21 cellular contexts compared by ENCODE assay signal in genomic region chr21:46598563-46599250, GRCh38. TPM values are rescaled to one million over a fixed set of nuclear protein-coding genes. Genes with fewer than 3 reads are reported as not detected.
A peak's percentile ranks its signal among the peaks of the same experiment; 100 is the strongest.
DNase-seq lines count a peak whose midpoint lies in the region; ATAC-seq, FAIRE-seq and TF ChIP-seq lines count a peak whose summit lies in the region.
"Had no signal": no experiment of that assay in that cellular context is flagged by ENCODE, and none has a peak within 500 bp of the region (broad histone marks: within the 10 kb centered on the region; RNA-seq: fewer than 3 reads in every experiment).

No MANE protein-coding gene starts in this region.

- H3K4me1 ChIP-seq in HepG2 (ENCODE audit: insufficient read depth, low read length) (peaks cover 55% of the 10 kb centered on the region), right lobe of liver (no peaks in the 10 kb centered on the region), aorta (ENCODE audit: control insufficient read depth in 1 of 2, insufficient read depth in 2 of 2, low read length in 2 of 2) (no peaks in the 10 kb centered on the region), pancreas (no peaks in the 10 kb centered on the region)

- H3K9me3 ChIP-seq in HepG2 (ENCODE audit: low read length) (peaks cover 11% of the 10 kb centered on the region; the same call in 1 of the 2 replicates), right lobe of liver (no peaks in the 10 kb centered on the region), aorta (ENCODE audit: control insufficient read depth, low read length) (no peaks in the 10 kb centered on the region), pancreas (no peaks in the 10 kb centered on the region)

- BruUV-seq in HepG2 (replicated peaks; lab: Mats Ljungman, UMichigan) = no TSS peak

- H3K4me2 ChIP-seq in HepG2 (ENCODE audit: low read depth, low read length) = peak overlapping the region; percentile 56

- intact Hi-C loops in HepG2 (cut with micrococcal nuclease; ENCODE audit: unreplicated experiment) = no loop called here
- intact Hi-C loops in right lobe of liver (cut with DNase I) = no loop called here
- intact Hi-C loops in aorta (cut with DNase I) = no loop called here
- intact Hi-C loops in pancreas (cut with DNase I) = no loop called here

- POLR2A ChIA-PET in HepG2 (lab: Yijun Ruan, JAX) = interaction anchor here (1.0 to 2.1 kb wide), 3 partner anchors 9 to 37 kb away, joined by 3 to 6 read pairs (median 4); partner anchors contain the start of gene PRMT2

- TF ChIP-seq POLR2A in HepG2 (IDR thresholded peaks at IDR 0.05; ENCODE audit: insufficient read depth in 1 of 2, low read depth in 2 of 2, low read length in 2 of 2) = no peak
- TF ChIP-seq POLR2A in right lobe of liver (IDR thresholded peaks at IDR 0.05) = no peak

- H3K27me3 Mint-ChIP-seq in endothelial cell (ENCODE audit: unreplicated experiment) = peaks cover 7% of the 10 kb centered on the region
- H3K27me3 Mint-ChIP-seq in nephron (ENCODE audit: low read depth) = peaks cover 3% of the 10 kb centered on the region
- H3K27me3 Mint-ChIP-seq: CD4-positive, alpha-beta memory T cell; stimulated activated naive CD8-positive, alpha-beta T cell treated with anti-CD3 and anti-CD28 coated beads, Interleukin-15, amount 100 ng/mL, for 72 hours had no signal

- in situ Hi-C loops in HepG2 (cut with HindIII; ENCODE audit: extremely low pct_ligation_motif_present, low pct_unique_long_range_greater_than_20kb) = no loop called here

- TF ChIP-seq EP300 in HepG2 (IDR thresholded peaks at IDR 0.05; ENCODE audit: low read depth in 2 of 2, low read length in 2 of 2) = no peak
- TF ChIP-seq EP300 in HepG2 (CRISPR knock-in tag; IDR thresholded peaks at IDR 0.05; ENCODE audit: borderline replicate concordance) = no peak

- ATAC-seq in HepG2 (peak; percentile 13; the same call in 2 of the 3 replicates), right lobe of liver (no peak), aorta (ENCODE audit: low FRiP score) (no peak), GM19395 (IDR thresholded peaks at IDR 0.05; ENCODE audit: unreplicated experiment) (no peak), pancreas (no peak)
- ATAC-seq: stimulated activated naive CD8-positive, alpha-beta T cell treated with anti-CD3 and anti-CD28 coated beads, Interleukin-15, amount 100 ng/mL, for 72 hours had no signal

- 78% methylated on average over 31 of the region's 32 CpGs for WGBS in HepG2 (ENCODE audit: low lambda C conversion rate)
- 74% methylated on average over 12 of the region's 32 CpGs for WGBS in right lobe of liver (ENCODE audit: insufficient coverage, low coverage, low lambda C conversion rate, missing lambda C conversion rate)
- 71 to 77% methylated on average over 32 of the region's 32 CpGs for WGBS in aorta, 2 donors
- 86 to 89% methylated on average over 32 of the region's 32 CpGs for WGBS in pancreas, 2 donors

- H3K9ac ChIP-seq in HepG2 (ENCODE audit: insufficient read depth, low read depth, low read length) = no peak overlapping the region; the same call in 1 of the 2 replicates

- no peak for TF ChIP-seq CTCF in HepG2 (CRISPR knock-in tag; IDR thresholded peaks at IDR 0.05)
- no peak for TF ChIP-seq CTCF in right lobe of liver (IDR thresholded peaks at IDR 0.05)
- TF ChIP-seq CTCF in endothelial cell (IDR thresholded peaks at IDR 0.05; ENCODE audit: unreplicated experiment) = no peak
- no peak for TF ChIP-seq CTCF in nephron (IDR thresholded peaks at IDR 0.05; ENCODE audit: unreplicated experiment in 3 of 3)
- TF ChIP-seq CTCF in pancreas (IDR thresholded peaks at IDR 0.05) = no peak

- no peaks in the 10 kb centered on the region for H4K20me1 ChIP-seq in HepG2 (ENCODE audit: insufficient read depth, low read length)

- no peaks in the 10 kb centered on the region for H3K36me3 ChIP-seq in HepG2 (replicated peaks in 1 of 2; ENCODE audit: control insufficient read depth in 1 of 2, insufficient read depth in 2 of 2, low read length in 2 of 2)
- no peaks in the 10 kb centered on the region for H3K36me3 ChIP-seq in right lobe of liver
- no peaks in the 10 kb centered on the region for H3K36me3 ChIP-seq in aorta (ENCODE audit: control insufficient read depth in 1 of 2, insufficient read depth in 2 of 2, low read length in 1 of 2)
- no peaks in the 10 kb centered on the region for H3K36me3 ChIP-seq in pancreas

- FAIRE-seq in HepG2 (lab: Jason Lieb, UNC) (no peak), pancreas (lab: Jason Lieb, UNC) (no peak)
- FAIRE-seq: GM18507 had no signal

- peak overlapping the region; percentile 93 for H3K27ac Mint-ChIP-seq in endothelial cell (ENCODE audit: unreplicated experiment)
- H3K27ac Mint-ChIP-seq in nephron = peak overlapping the region; percentile 45 to 89 (median 70)
- H3K27ac Mint-ChIP-seq: CD4-positive, alpha-beta memory T cell had no signal

- H3K27ac ChIP-seq in HepG2 (ENCODE audit: extremely low read length, insufficient read depth, low read length) = no peak overlapping the region
- H3K27ac ChIP-seq in right lobe of liver = no peak overlapping the region
- no peak overlapping the region for H3K27ac ChIP-seq in aorta (ENCODE audit: low read depth in 1 of 2, low read length in 2 of 2)
- H3K27ac ChIP-seq in pancreas = no peak overlapping the region
- H3K27ac ChIP-seq: RWPE1 had no signal

- CTCF ChIA-PET in HepG2 (lab: Yijun Ruan, JAX; ENCODE audit: low intra/inter-chr PET ratio, low total read pairs) = no interaction called here

- TF ChIP-seq RAD21 in HepG2 (CRISPR knock-in tag; IDR thresholded peaks at IDR 0.05) = no peak

- H2AFZ ChIP-seq in HepG2 (ENCODE audit: low read length) = no peak overlapping the region

- H3K79me2 ChIP-seq in HepG2 (ENCODE audit: insufficient read depth, low read length) = no peaks in the 10 kb centered on the region

- H3K4me1 Mint-ChIP-seq in endothelial cell (ENCODE audit: unreplicated experiment) (peaks cover 16% of the 10 kb centered on the region), nephron (peaks cover 31% of the 10 kb centered on the region)

- peaks cover 15% of the 10 kb centered on the region for H3K36me3 Mint-ChIP-seq in endothelial cell (ENCODE audit: low read depth, unreplicated experiment)
- no peaks in the 10 kb centered on the region for H3K36me3 Mint-ChIP-seq in nephron (ENCODE audit: low read depth)

- H3K4me3 ChIP-seq in HepG2 (replicated peaks in 1 of 3; ENCODE audit: insufficient read depth in 1 of 3, low read depth in 2 of 3, low read length in 3 of 3) (peak overlapping the region in 1 of 3 experiments; percentile 9; a peak in 2 of 6 replicates), right lobe of liver (no peak overlapping the region), aorta (ENCODE audit: low read length in 2 of 2) (no peak overlapping the region), pancreas (no peak overlapping the region)

- H3K9me3 Mint-ChIP-seq in endothelial cell (ENCODE audit: unreplicated experiment) = peaks cover 6% of the 10 kb centered on the region
- H3K9me3 Mint-ChIP-seq in nephron = peaks cover 10% of the 10 kb centered on the region

- H3K4me3 Mint-ChIP-seq in endothelial cell (ENCODE audit: unreplicated experiment) (no peak overlapping the region), nephron (no peak overlapping the region)
- H3K4me3 Mint-ChIP-seq: CD4-positive, alpha-beta memory T cell; nephron progenitor cell; stimulated activated naive CD8-positive, alpha-beta T cell treated with anti-CD3 and anti-CD28 coated beads, Interleukin-15, amount 100 ng/mL, for 72 hours had no signal

- H3K27me3 ChIP-seq in HepG2 (ENCODE audit: control insufficient read depth in 1 of 2, insufficient read depth in 2 of 2, low read length in 2 of 2) (peaks cover 0 to 5% of the 10 kb centered on the region in 2 experiments; a peak in 1 of 5 replicates), right lobe of liver (no peaks in the 10 kb centered on the region), aorta (ENCODE audit: control insufficient read depth in 1 of 2, insufficient read depth in 2 of 2, low read length in 1 of 2) (no peaks in the 10 kb centered on the region), pancreas (no peaks in the 10 kb centered on the region)

- no peak for DNase-seq in HepG2 (ENCODE audit: low spot score)
- no peak for DNase-seq in right lobe of liver
- DNase-seq in endothelial cell (ENCODE audit: low spot score) = no peak
- peak; percentile 37 to 67 for DNase-seq in aorta
- no peak for DNase-seq in NOMO-1 treated with dmso at 0.1 percent for 144 hours (lab: John Stamatoyannopoulos, UW; ENCODE audit: unreplicated experiment)
- DNase-seq in pancreas = no peak
- DNase-seq: activated CD4-positive, alpha-beta T cell treated with anti-CD3 and anti-CD28 coated beads, Interleukin-2, amount 50 U/mL, for 1 hour; CD4-positive, alpha-beta memory T cell; cortex of kidney; DND-41; erythroblast; NCI-H1694 treated with DMSO at 0.1 percent for 48 hours; NCI-H345; nephron progenitor cell; stimulated activated naive CD8-positive, alpha-beta T cell treated with anti-CD3 and anti-CD28 coated beads, Interleukin-15, amount 100 ng/mL, for 72 hours had no signal

RNA-seq across cellular contexts. Expression of gene S100B, which starts 6.2 kb away (rescaled TPM):
- not detected in 2 replicates for total RNA-seq in HepG2 (2016; rRNA removed; fragmentation: Illumina TruSeq; extraction: Trizol)
- 0.26 TPM in 1 of 2 replicates, not detected in the other for total RNA-seq in HepG2 (2016; cell fraction: cytosol; rRNA removed; fragmentation: Illumina TruSeq; extraction: Trizol; ENCODE audit: low read depth)
- not detected in 2 replicates for total RNA-seq in HepG2 (2016; cell fraction: insoluble cytoplasmic fraction; rRNA removed; fragmentation: Illumina TruSeq; extraction: Trizol)
- total RNA-seq in HepG2 (2016; cell fraction: membrane; rRNA removed; fragmentation: Illumina TruSeq; extraction: Trizol) = not detected in 2 replicates
- total RNA-seq in HepG2 (2016; cell fraction: nucleus; rRNA removed; fragmentation: Illumina TruSeq; extraction: Trizol) = not detected in 2 replicates
- polyA plus RNA-seq in HepG2 (2011; rRNA removed) = not detected in 2 replicates
- not detected in 2 replicates for polyA plus RNA-seq in HepG2 (2011; cell fraction: cytosol; rRNA removed)
- not detected in 2 replicates for polyA plus RNA-seq in HepG2 (2011; cell fraction: nucleus; rRNA removed)
- polyA plus RNA-seq in HepG2 (2012) = not detected in 2 replicates
- polyA plus RNA-seq in HepG2 (2016; cell fraction: cytosol; fragmentation: Illumina TruSeq; extraction: Trizol; ENCODE audit: low read depth) = not detected in 2 replicates
- not detected in 2 replicates for polyA plus RNA-seq in HepG2 (2016; cell fraction: insoluble cytoplasmic fraction; fragmentation: Illumina TruSeq; extraction: Trizol; ENCODE audit: low read depth)
- not detected in 2 replicates for polyA plus RNA-seq in HepG2 (2016; cell fraction: membrane; fragmentation: Illumina TruSeq; extraction: Trizol; ENCODE audit: low read depth)
- polyA plus RNA-seq in HepG2 (2016; cell fraction: nucleus; fragmentation: Illumina TruSeq; extraction: Trizol; ENCODE audit: insufficient read depth, low read depth) = not detected in 2 replicates
- not detected in 2 replicates for polyA minus RNA-seq in HepG2 (2011; rRNA and poly(A)+ RNA removed; ENCODE audit: low replicate concordance)
- polyA minus RNA-seq in HepG2 (2011; cell fraction: cytosol; rRNA and poly(A)+ RNA removed) = not detected in 2 replicates
- polyA minus RNA-seq in HepG2 (2011; cell fraction: nucleus; rRNA and poly(A)+ RNA removed) = 0.90 TPM in 1 of 2 replicates, not detected in the other
- under 1 TPM in 3 of 6 experiments, not detected in 3; 0.49 to 0.78 (median 0.62) TPM for total RNA-seq in right lobe of liver
- total RNA-seq in endothelial cell (ENCODE audit: unreplicated experiment) = 0.54 TPM
- 1 to 10 TPM; 6.1 to 8.7 TPM for total RNA-seq in aorta
- 1 to 10 TPM; 1.1 to 5.1 TPM for polyA plus RNA-seq in aorta
- total RNA-seq in pancreas = 1 to 10 TPM in 3 of 6 donors, under 1 TPM in 3; 0.46 to 4.7 (median 0.85) TPM
- 10 to 100 TPM in 1 of 2 donors, 1 to 10 TPM in 1; 3.5 to 10.8 TPM for polyA plus RNA-seq in pancreas
- total RNA-seq: CD4-positive, alpha-beta memory T cell; glomerular endothelial cell; H4 had no signal

RNA-seq across cellular contexts. Expression of gene PRMT2, which starts 36.8 kb away (rescaled TPM):
- 54.4 and 63.3 TPM in 2 replicates for total RNA-seq in HepG2 (2016; rRNA removed; fragmentation: Illumina TruSeq; extraction: Trizol)
- 77.4 and 86.8 TPM in 2 replicates for total RNA-seq in HepG2 (2016; cell fraction: cytosol; rRNA removed; fragmentation: Illumina TruSeq; extraction: Trizol; ENCODE audit: low read depth)
- total RNA-seq in HepG2 (2016; cell fraction: insoluble cytoplasmic fraction; rRNA removed; fragmentation: Illumina TruSeq; extraction: Trizol) = 53.4 and 57.4 TPM in 2 replicates
- 107 and 119 TPM in 2 replicates for total RNA-seq in HepG2 (2016; cell fraction: membrane; rRNA removed; fragmentation: Illumina TruSeq; extraction: Trizol)
- total RNA-seq in HepG2 (2016; cell fraction: nucleus; rRNA removed; fragmentation: Illumina TruSeq; extraction: Trizol) = 30.5 and 39.1 TPM in 2 replicates
- polyA plus RNA-seq in HepG2 (2011; rRNA removed) = 75.9 and 78.8 TPM in 2 replicates
- 94.5 and 113 TPM in 2 replicates for polyA plus RNA-seq in HepG2 (2011; cell fraction: cytosol; rRNA removed)
- polyA plus RNA-seq in HepG2 (2011; cell fraction: nucleus; rRNA removed) = 103 and 105 TPM in 2 replicates
- polyA plus RNA-seq in HepG2 (2012) = 35.7 and 48.7 TPM in 2 replicates
- polyA plus RNA-seq in HepG2 (2016; cell fraction: cytosol; fragmentation: Illumina TruSeq; extraction: Trizol; ENCODE audit: low read depth) = 112 and 134 TPM in 2 replicates
- polyA plus RNA-seq in HepG2 (2016; cell fraction: insoluble cytoplasmic fraction; fragmentation: Illumina TruSeq; extraction: Trizol; ENCODE audit: low read depth) = 63.9 and 73.9 TPM in 2 replicates
- 114 and 126 TPM in 2 replicates for polyA plus RNA-seq in HepG2 (2016; cell fraction: membrane; fragmentation: Illumina TruSeq; extraction: Trizol; ENCODE audit: low read depth)
- polyA plus RNA-seq in HepG2 (2016; cell fraction: nucleus; fragmentation: Illumina TruSeq; extraction: Trizol; ENCODE audit: insufficient read depth, low read depth) = 61.2 and 66.3 TPM in 2 replicates
- 63.7 and 112 TPM in 2 replicates for polyA minus RNA-seq in HepG2 (2011; rRNA and poly(A)+ RNA removed; ENCODE audit: low replicate concordance)
- 25.9 and 26.0 TPM in 2 replicates for polyA minus RNA-seq in HepG2 (2011; cell fraction: cytosol; rRNA and poly(A)+ RNA removed)
- polyA minus RNA-seq in HepG2 (2011; cell fraction: nucleus; rRNA and poly(A)+ RNA removed) = 50.1 and 53.1 TPM in 2 replicates
- 10 to 100 TPM; 12.4 to 28.0 (median 19.6) TPM for total RNA-seq in right lobe of liver
- 151 TPM for total RNA-seq in endothelial cell (ENCODE audit: unreplicated experiment)
- total RNA-seq in aorta = 100 to 1,000 TPM; 118 to 139 TPM
- 100 to 1,000 TPM; 134 to 140 TPM for polyA plus RNA-seq in aorta
- total RNA-seq in pancreas = 10 to 100 TPM; 17.9 to 54.9 (median 23.6) TPM
- 10 to 100 TPM; 29.3 to 56.9 TPM for polyA plus RNA-seq in pancreas

Comparison
In these comparisons a context has a peak if more than half of its experiments do, and no peak if none do; other contexts are left out.
1. DNase-seq: peak in aorta (2 of 2); none in HepG2 (single experiment), right lobe of liver (0 of 3), endothelial cell (single experiment), NOMO-1 treated with dmso at 0.1 percent for 144 hours (single experiment) and pancreas (0 of 6).